In the genomic region with DNA sequence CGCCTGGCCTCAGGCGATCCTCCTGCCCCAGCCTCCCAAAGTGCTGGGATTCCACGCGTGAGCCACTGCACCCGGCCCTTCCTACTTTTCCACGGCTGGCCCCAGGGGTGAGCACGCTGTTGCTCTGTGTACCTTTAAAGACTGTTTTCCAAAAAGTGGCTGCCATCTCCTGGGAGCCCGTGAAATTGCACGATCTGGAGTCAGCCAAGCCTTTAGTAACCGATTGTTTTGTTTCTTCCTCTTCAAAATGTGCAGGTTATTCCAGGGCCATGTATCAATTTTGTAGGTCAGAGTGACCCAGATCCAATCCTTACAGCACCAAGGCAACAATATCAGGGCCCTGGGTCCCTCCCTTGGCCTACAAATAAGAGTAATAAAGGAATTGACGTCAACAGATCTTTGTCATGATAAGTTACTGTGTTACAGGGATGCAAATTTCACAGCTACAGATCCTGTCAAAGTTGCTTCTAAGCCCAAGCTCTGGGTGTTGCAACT, we compare ENCODE assay signal across 8 cellular contexts.
DNase-seq lines count a peak whose midpoint lies in the region; ATAC-seq, FAIRE-seq and TF ChIP-seq lines count a peak whose summit lies in the region.

No MANE protein-coding gene starts in this region.

- no peaks in the 10 kb centered on the region for H3F3A ChIP-seq in neural progenitor cell (ENCODE audit: low read depth)

- no peak overlapping the region for H3K4me3 Mint-ChIP-seq in activated CD4-positive, alpha-beta memory T cell treated with anti-CD3 and anti-CD28 coated beads for 36 hours
- H3K4me3 Mint-ChIP-seq in neural progenitor cell: peak overlapping the region; percentile 56

- H3K36me3 ChIP-seq in neural progenitor cell: no peaks in the 10 kb centered on the region

- DNase-seq in AG04450 (ENCODE audit: low read depth, low spot score) (peak; percentile 24), GM12891 (ENCODE audit: insufficient read length, low spot score) (peak; percentile 60), NCI-H2171 treated with DMSO at 0.1 percent for 48 hours (lab: John Stamatoyannopoulos, UW) (peak; percentile 45), fibroblast of mammary gland (ENCODE audit: low read depth) (peak; percentile 78), neural progenitor cell (ENCODE audit: low spot score) (peak; percentile 73)
- peak; percentile 27 for DNase-seq in activated CD4-positive, alpha-beta memory T cell treated with anti-CD3 and anti-CD28 coated beads for 36 hours
- no peak for DNase-seq in effector CD8-positive, alpha-beta T cell (lab: John Stamatoyannopoulos, UW)

- H3K4me1 Mint-ChIP-seq in activated CD4-positive, alpha-beta memory T cell treated with anti-CD3 and anti-CD28 coated beads for 36 hours (ENCODE audit: low read depth): peaks cover 16% of the 10 kb centered on the region
- peaks cover 41% of the 10 kb centered on the region for H3K4me1 Mint-ChIP-seq in neural progenitor cell

- H4K20me1 ChIP-seq in neural progenitor cell (ENCODE audit: low read depth): no peaks in the 10 kb centered on the region

- no peak overlapping the region for H3K4me2 ChIP-seq in neural progenitor cell

- CTCF ChIA-PET in AG04450 (lab: Charles Lee): interaction anchor here (0.6 to 4.6 kb wide), 13 partner anchors 11 to 324 kb away, joined by 3 to 69 read pairs (median 4); no protein-coding TSS in a partner anchor
- CTCF ChIA-PET in activated CD4-positive, alpha-beta memory T cell treated with anti-CD3 and anti-CD28 coated beads for 36 hours (lab: Charles Lee): interaction anchor here (0.6 to 0.9 kb wide), 4 partner anchors 24 to 288 kb away, joined by 3 to 7 read pairs (median 4); no protein-coding TSS in a partner anchor

- H3K27me3 Mint-ChIP-seq in activated CD4-positive, alpha-beta memory T cell treated with anti-CD3 and anti-CD28 coated beads for 36 hours: peaks cover 39% of the 10 kb centered on the region
- peaks cover 12% of the 10 kb centered on the region for H3K27me3 Mint-ChIP-seq in neural progenitor cell (ENCODE audit: insufficient read depth, low read depth)

- no peak overlapping the region for H3K27ac ChIP-seq in AG04450 (ENCODE audit: low read depth, low read length)
- H3K27ac ChIP-seq in neural progenitor cell: no peak overlapping the region

- H3K36me3 Mint-ChIP-seq in activated CD4-positive, alpha-beta memory T cell treated with anti-CD3 and anti-CD28 coated beads for 36 hours: no peaks in the 10 kb centered on the region
- no peaks in the 10 kb centered on the region for H3K36me3 Mint-ChIP-seq in neural progenitor cell

- peak; percentile 81 for ATAC-seq in HG03108 (IDR thresholded peaks at IDR 0.05; ENCODE audit: unreplicated experiment)

- peaks cover 28% of the 10 kb centered on the region for H3K4me1 ChIP-seq in neural progenitor cell

- FAIRE-seq in GM12891 (lab: Jason Lieb, UNC): peak; percentile 84

- no peaks in the 10 kb centered on the region for H3K79me2 ChIP-seq in neural progenitor cell (ENCODE audit: low read depth)

- peak overlapping the region; percentile 10 for H3K27ac Mint-ChIP-seq in activated CD4-positive, alpha-beta memory T cell treated with anti-CD3 and anti-CD28 coated beads for 36 hours
- H3K27ac Mint-ChIP-seq in neural progenitor cell: peak overlapping the region; percentile 96

- no peak for TF ChIP-seq POLR2A in GM12891 (IDR thresholded peaks at IDR 0.05; ENCODE audit: low read depth, low read length)

- H3K27me3 ChIP-seq in AG04450 (ENCODE audit: control insufficient read depth, insufficient read depth, low read length) (peaks cover 33% of the 10 kb centered on the region), neural progenitor cell (no peaks in the 10 kb centered on the region)

- peak overlapping the region; percentile 100 for H2AFZ ChIP-seq in neural progenitor cell (replicated peaks)

- POLR2A ChIA-PET in AG04450 (lab: Yijun Ruan, JAX): no interaction called here
- POLR2A ChIA-PET in activated CD4-positive, alpha-beta memory T cell treated with anti-CD3 and anti-CD28 coated beads for 36 hours (lab: Charles Lee): interaction anchor here (0.6 kb wide), 1 partner anchor 43 kb away, joined by 4 read pairs; no protein-coding TSS in a partner anchor

- H3K9me3 Mint-ChIP-seq in activated CD4-positive, alpha-beta memory T cell treated with anti-CD3 and anti-CD28 coated beads for 36 hours: no peaks in the 10 kb centered on the region
- H3K9me3 Mint-ChIP-seq in neural progenitor cell: no peaks in the 10 kb centered on the region

- H3K4me3 ChIP-seq in AG04450 (ENCODE audit: low read depth, low read length) (no peak overlapping the region), fibroblast of mammary gland (ENCODE audit: control insufficient read depth, low read depth, low read length) (no peak overlapping the region), neural progenitor cell (no peak overlapping the region)

- TF ChIP-seq CTCF in AG04450 (IDR thresholded peaks at IDR 0.05; ENCODE audit: low read depth, low read length) (peak; percentile 80), fibroblast of mammary gland (conservative IDR thresholded peaks at IDR 0.05; ENCODE audit: control insufficient read depth, insufficient read depth, low read depth, low read length) (peak; percentile 82), neural progenitor cell (IDR thresholded peaks at IDR 0.05) (peak; percentile 76)

- H3K9ac ChIP-seq in neural progenitor cell: no peak overlapping the region

- H3K9me3 ChIP-seq in AG04450 (ENCODE audit: control insufficient read depth, insufficient read depth, low read length) (no peaks in the 10 kb centered on the region), neural progenitor cell (ENCODE audit: low read depth) (no peaks in the 10 kb centered on the region)

- intact Hi-C loops in activated CD4-positive, alpha-beta memory T cell treated with anti-CD3 and anti-CD28 coated beads for 36 hours (cut with micrococcal nuclease): loop anchor here (1.0 to 2.0 kb wide), 4 partner anchors 22 to 287 kb away; no protein-coding TSS in a partner anchor

TF ChIP-seq in GM12891, 5 proteins besides CTCF, POLR2A, EP300 and RAD21:
- TF ChIP-seq POLR2AphosphoS5 (IDR thresholded peaks at IDR 0.05; ENCODE audit: low read depth, low read length): no peak
